ENCODE assay signal across 15 cellular contexts in genomic region chr2:179252439-179252838, GRCh38. TPM values are rescaled to one million over a fixed set of nuclear protein-coding genes. Genes with fewer than 3 reads are reported as not detected.
A peak's percentile ranks its signal among the peaks of the same experiment; 100 is the strongest.
DNase-seq lines count a peak whose midpoint lies in the region; ATAC-seq and TF ChIP-seq lines count a peak whose summit lies in the region.
"Had no signal": no experiment of that assay in that cellular context is flagged by ENCODE, and none has a peak within 500 bp of the region (broad histone marks: within the 10 kb centered on the region; RNA-seq: fewer than 3 reads in every experiment).

No MANE protein-coding gene starts in this region.

- H2BK120ac ChIP-seq in H9 (ENCODE audit: low read depth, low read length, poor library complexity, severe bottlenecking): no peak overlapping the region

- H3K56ac ChIP-seq in H9 (ENCODE audit: insufficient read length, low read depth, low read length): no peak overlapping the region

- H3K4me1 Mint-ChIP-seq in activated naive CD4-positive, alpha-beta T cell treated with anti-CD3 and anti-CD28 coated beads, Interleukin-2, amount 50 U/mL, for 24 hours: peaks cover 49% of the 10 kb centered on the region
- peaks cover 42% of the 10 kb centered on the region for H3K4me1 Mint-ChIP-seq in activated naive CD4-positive, alpha-beta T cell treated with anti-CD3 and anti-CD28 coated beads for 36 hours (ENCODE audit: low read depth)
- peaks cover 21 to 26% of the 10 kb centered on the region in 2 experiments for H3K4me1 Mint-ChIP-seq in H9
- peaks cover 73% of the 10 kb centered on the region for H3K4me1 Mint-ChIP-seq in stimulated activated memory B cell treated with anti-CD40 and anti-IgM and Interleukin-4, amounts not matched to agents 10 μg/mL and 1 μg/mL and 100 μg/mL, for 72 hours

- WGBS in H9 (ENCODE audit: extremely low coverage, insufficient read length, low lambda C conversion rate): no CpG with 5 or more reads among the region's 2 CpGs

- CTCF ChIA-PET in activated naive CD4-positive, alpha-beta T cell treated with anti-CD3 and anti-CD28 coated beads for 36 hours (lab: Charles Lee): no interaction called here

- H2BK12ac ChIP-seq in H9 (ENCODE audit: insufficient read length, low read depth, low read length): no peak overlapping the region

- H3K9me3 ChIP-seq in H9 (ENCODE audit: control insufficient read depth, low read depth, low read length) (no peaks in the 10 kb centered on the region), RWPE2 (ENCODE audit: severe bottlenecking) (no peaks in the 10 kb centered on the region)
- H3K9me3 ChIP-seq: body of pancreas, pancreas had no signal

- peaks cover 4% of the 10 kb centered on the region for H3K9me3 Mint-ChIP-seq in activated naive CD4-positive, alpha-beta T cell treated with anti-CD3 and anti-CD28 coated beads, Interleukin-2, amount 50 U/mL, for 24 hours
- peaks cover 4% of the 10 kb centered on the region for H3K9me3 Mint-ChIP-seq in activated naive CD4-positive, alpha-beta T cell treated with anti-CD3 and anti-CD28 coated beads for 36 hours
- H3K9me3 Mint-ChIP-seq in H9: peaks cover 8 to 13% of the 10 kb centered on the region in 2 experiments; a peak in 4 of 5 replicates
- no peaks in the 10 kb centered on the region for H3K9me3 Mint-ChIP-seq in stimulated activated memory B cell treated with anti-CD40 and anti-IgM and Interleukin-4, amounts not matched to agents 10 μg/mL and 1 μg/mL and 100 μg/mL, for 72 hours
- H3K9me3 Mint-ChIP-seq: immature natural killer cell had no signal

- no peak overlapping the region for H2BK20ac ChIP-seq in H9 (ENCODE audit: low read depth, low read length, poor library complexity, severe bottlenecking)

- no peak overlapping the region for H2AK5ac ChIP-seq in H9 (ENCODE audit: insufficient read length, low read length)

- H3K27ac ChIP-seq in H9 (ENCODE audit: insufficient read length, low read depth, low read length): no peak overlapping the region
- no peak overlapping the region for H3K27ac ChIP-seq in RWPE2 (ENCODE audit: poor library complexity, severe bottlenecking)
- H3K27ac ChIP-seq in substantia nigra (ENCODE audit: low read depth, low read length, poor library complexity, severe bottlenecking): no peak overlapping the region
- H3K27ac ChIP-seq: body of pancreas, GM23248, pancreas had no signal

- intact Hi-C loops in activated naive CD4-positive, alpha-beta T cell treated with anti-CD3 and anti-CD28 coated beads for 36 hours (cut with micrococcal nuclease): loop anchor here (5.0 kb wide), 1 partner anchor 145 kb away; no protein-coding TSS in a partner anchor

- TF ChIP-seq CTCF in H9 (conservative IDR thresholded peaks at IDR 0.05): no peak
- TF ChIP-seq CTCF in RWPE2 (IDR thresholded peaks at IDR 0.05; ENCODE audit: poor library complexity, severe bottlenecking): no peak

- no peaks in the 10 kb centered on the region for H4K20me1 ChIP-seq in H9 (ENCODE audit: control insufficient read depth, insufficient read depth, insufficient read length)

- H3K23ac ChIP-seq in H9 (ENCODE audit: insufficient read length, low read depth, low read length): no peak overlapping the region

- 0 out of 3 replicates have a peak, but pooled peaks have one; percentile 14 for ATAC-seq in RWPE2 (ENCODE audit: low read depth)
- peak; percentile 55 for ATAC-seq in stimulated activated memory B cell treated with anti-CD40 and anti-IgM and Interleukin-4, amounts not matched to agents 10 μg/mL and 1 μg/mL and 100 μg/mL, for 72 hours
- ATAC-seq: body of pancreas, pancreas had no signal

- H3K27me3 Mint-ChIP-seq in activated naive CD4-positive, alpha-beta T cell treated with anti-CD3 and anti-CD28 coated beads, Interleukin-2, amount 50 U/mL, for 24 hours: peaks cover 2% of the 10 kb centered on the region
- peaks cover 4% of the 10 kb centered on the region for H3K27me3 Mint-ChIP-seq in activated naive CD4-positive, alpha-beta T cell treated with anti-CD3 and anti-CD28 coated beads for 36 hours (ENCODE audit: low read depth)
- no peaks in the 10 kb centered on the region for H3K27me3 Mint-ChIP-seq in H9 (ENCODE audit: low read depth)
- H3K27me3 Mint-ChIP-seq in stimulated activated memory B cell treated with anti-CD40 and anti-IgM and Interleukin-4, amounts not matched to agents 10 μg/mL and 1 μg/mL and 100 μg/mL, for 72 hours: no peaks in the 10 kb centered on the region

- no peak overlapping the region for H2AFZ ChIP-seq in H9 (ENCODE audit: low read length)
- H2AFZ ChIP-seq: GM23248 had no signal

- H3K18ac ChIP-seq in H9 (ENCODE audit: insufficient read length, low read depth, low read length): no peak overlapping the region

- no peak overlapping the region for H3T11ph ChIP-seq in H9 (ENCODE audit: low read length)

- no peak overlapping the region for H2BK15ac ChIP-seq in H9 (ENCODE audit: low read depth, low read length)

- peak overlapping the region; percentile 59 for H3K27ac Mint-ChIP-seq in activated naive CD4-positive, alpha-beta T cell treated with anti-CD3 and anti-CD28 coated beads, Interleukin-2, amount 50 U/mL, for 24 hours
- H3K27ac Mint-ChIP-seq in activated naive CD4-positive, alpha-beta T cell treated with anti-CD3 and anti-CD28 coated beads for 36 hours: no peak overlapping the region
- peak overlapping the region in 2 of 3 experiments; percentile 15 to 89; a peak in 2 of 7 replicates for H3K27ac Mint-ChIP-seq in H9
- peak overlapping the region; percentile 83 for H3K27ac Mint-ChIP-seq in stimulated activated memory B cell treated with anti-CD40 and anti-IgM and Interleukin-4, amounts not matched to agents 10 μg/mL and 1 μg/mL and 100 μg/mL, for 72 hours

- H3K79me1 ChIP-seq in H9 (ENCODE audit: insufficient read depth, low read depth, low read length, poor library complexity, severe bottlenecking): no peaks in the 10 kb centered on the region

- H3K79me2 ChIP-seq in H9 (ENCODE audit: insufficient read depth, low read length): no peaks in the 10 kb centered on the region; the same call in 1 of the 2 replicates

- no peaks in the 10 kb centered on the region for H3K36me3 ChIP-seq in RWPE2 (ENCODE audit: low read depth)
- H3K36me3 ChIP-seq: pancreas had no signal

- no peak overlapping the region for H3K9ac ChIP-seq in H9 (ENCODE audit: extremely low read depth, insufficient read length, low read length)
- H3K9ac ChIP-seq: GM23248 had no signal

- no peak overlapping the region for H3K4me2 ChIP-seq in H9 (ENCODE audit: insufficient read depth, insufficient read length, low read length)

- H4K91ac ChIP-seq in H9 (ENCODE audit: insufficient read length, low read depth, low read length): no peak overlapping the region

- H2BK5ac ChIP-seq in H9 (ENCODE audit: insufficient read length, low read length): no peak overlapping the region

- H3K14ac ChIP-seq in H9 (ENCODE audit: insufficient read depth, low read length): no peak overlapping the region

- peaks cover 6% of the 10 kb centered on the region; the same call in 1 of the 2 replicates for H3K4me1 ChIP-seq in H9 (ENCODE audit: insufficient read depth, low read length)
- no peaks in the 10 kb centered on the region for H3K4me1 ChIP-seq in RWPE2 (ENCODE audit: insufficient read depth, poor library complexity, severe bottlenecking)
- H3K4me1 ChIP-seq: pancreas had no signal

- no peaks in the 10 kb centered on the region for H3K27me3 ChIP-seq in H9 (ENCODE audit: insufficient read depth, low read length)
- no peaks in the 10 kb centered on the region for H3K27me3 ChIP-seq in RWPE2 (ENCODE audit: insufficient read depth, poor library complexity, severe bottlenecking)
- H3K27me3 ChIP-seq: body of pancreas, pancreas had no signal

- no peak for DNase-seq in activated naive CD4-positive, alpha-beta T cell treated with anti-CD3 and anti-CD28 coated beads for 36 hours
- DNase-seq in H9 (no peak), RWPE2 (ENCODE audit: low spot score) (no peak), T-helper 1 cell (no peak), substantia nigra (lab: John Stamatoyannopoulos, UW) (no peak), NCI-H774 (lab: John Stamatoyannopoulos, UW) (no peak)
- DNase-seq: activated CD4-positive, alpha-beta T cell treated with anti-CD3 and anti-CD28 coated beads for 4 hours; body of pancreas; effector CD8-positive, alpha-beta T cell; foreskin melanocyte; immature natural killer cell; pancreas had no signal

- no peaks in the 10 kb centered on the region for H3K23me2 ChIP-seq in H9 (ENCODE audit: insufficient read length, low read depth, low read length, poor library complexity, severe bottlenecking)

- H3K4ac ChIP-seq in H9 (ENCODE audit: low read depth, low read length): no peak overlapping the region

- no peak overlapping the region for H3K4me3 ChIP-seq in RWPE2 (ENCODE audit: severe bottlenecking)
- H3K4me3 ChIP-seq: body of pancreas, GM23248, pancreas had no signal

- no peaks in the 10 kb centered on the region for H3K36me3 Mint-ChIP-seq in activated naive CD4-positive, alpha-beta T cell treated with anti-CD3 and anti-CD28 coated beads, Interleukin-2, amount 50 U/mL, for 24 hours
- no peaks in the 10 kb centered on the region for H3K36me3 Mint-ChIP-seq in activated naive CD4-positive, alpha-beta T cell treated with anti-CD3 and anti-CD28 coated beads for 36 hours (ENCODE audit: low read depth)
- H3K36me3 Mint-ChIP-seq in H9 (ENCODE audit: insufficient read depth in 1 of 3, low read depth in 3 of 3): peaks cover 0 to 23% (median 12%) of the 10 kb centered on the region in 3 experiments; a peak in 5 of 7 replicates
- H3K36me3 Mint-ChIP-seq in stimulated activated memory B cell treated with anti-CD40 and anti-IgM and Interleukin-4, amounts not matched to agents 10 μg/mL and 1 μg/mL and 100 μg/mL, for 72 hours: peaks cover 6% of the 10 kb centered on the region
- H3K36me3 Mint-ChIP-seq: immature natural killer cell had no signal

- H3K4me3 Mint-ChIP-seq in activated naive CD4-positive, alpha-beta T cell treated with anti-CD3 and anti-CD28 coated beads, Interleukin-2, amount 50 U/mL, for 24 hours: peak overlapping the region; percentile 56
- H3K4me3 Mint-ChIP-seq in activated naive CD4-positive, alpha-beta T cell treated with anti-CD3 and anti-CD28 coated beads for 36 hours: no peak overlapping the region
- no peak overlapping the region for H3K4me3 Mint-ChIP-seq in H9
- H3K4me3 Mint-ChIP-seq in stimulated activated memory B cell treated with anti-CD40 and anti-IgM and Interleukin-4, amounts not matched to agents 10 μg/mL and 1 μg/mL and 100 μg/mL, for 72 hours: peak overlapping the region; percentile 27

- no peak overlapping the region for H4K5ac ChIP-seq in H9 (ENCODE audit: insufficient read length, low read depth, low read length)

- no peak overlapping the region for H4K8ac ChIP-seq in H9 (replicated peaks; ENCODE audit: insufficient read length, low read depth, low read length)

RNA-seq across cellular contexts. Expression of gene SESTD1, which starts 12.2 kb away (rescaled TPM):
- 10 to 100 TPM; 11.3 to 12.4 TPM for total RNA-seq in activated naive CD4-positive, alpha-beta T cell treated with anti-CD3 and anti-CD28 coated beads for 36 hours
- 43.6 and 44.4 TPM in 2 replicates for total RNA-seq in H9 (2021)

Comparison
In these comparisons a context has a peak if more than half of its experiments do, and no peak if none do; other contexts are left out.
1. H3K4me3 Mint-ChIP-seq: peak in activated naive CD4-positive, alpha-beta T cell treated with anti-CD3 and anti-CD28 coated beads, Interleukin-2, amount 50 U/mL, for 24 hours (single experiment) and stimulated activated memory B cell treated with anti-CD40 and anti-IgM and Interleukin-4, amounts not matched to agents 10 μg/mL and 1 μg/mL and 100 μg/mL, for 72 hours (single experiment); none in activated naive CD4-positive, alpha-beta T cell treated with anti-CD3 and anti-CD28 coated beads for 36 hours (single experiment) and H9 (0 of 2).